1 cellular context compared by ENCODE assay signal in the genomic region with DNA sequence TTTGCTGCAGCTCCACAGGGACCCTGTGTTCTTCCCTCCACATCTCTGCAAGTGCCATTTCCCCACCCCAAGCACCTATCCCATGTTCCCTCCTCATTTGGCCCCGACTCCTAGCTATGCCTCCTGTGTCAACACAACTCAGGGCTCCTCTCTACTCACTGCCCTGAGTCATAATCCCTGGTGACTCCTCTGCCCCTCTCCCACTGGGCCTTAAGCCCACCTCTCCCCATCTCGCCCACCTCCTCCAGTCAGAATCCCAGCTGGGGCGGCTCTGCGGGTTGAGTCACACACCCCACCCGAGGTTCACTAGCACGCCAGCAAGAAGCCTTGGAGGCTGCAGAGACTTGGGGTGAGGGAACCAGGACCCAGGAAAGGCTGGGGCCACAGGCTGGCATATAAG.
TF ChIP-seq lines count a peak whose summit lies in the region.

No MANE protein-coding gene starts in this region.

TF ChIP-seq in IMR-90, 13 proteins besides CTCF, POLR2A, EP300 and RAD21:
- TF ChIP-seq RFX5 (IDR thresholded peaks at IDR 0.05; ENCODE audit: low read depth, low read length) = no peak
- 0 out of 2 replicates have a peak, but pooled peaks have one; percentile 13 for TF ChIP-seq USF2 (IDR thresholded peaks at IDR 0.05; ENCODE audit: low read depth, low read length)
- TF ChIP-seq, protein P1, sequence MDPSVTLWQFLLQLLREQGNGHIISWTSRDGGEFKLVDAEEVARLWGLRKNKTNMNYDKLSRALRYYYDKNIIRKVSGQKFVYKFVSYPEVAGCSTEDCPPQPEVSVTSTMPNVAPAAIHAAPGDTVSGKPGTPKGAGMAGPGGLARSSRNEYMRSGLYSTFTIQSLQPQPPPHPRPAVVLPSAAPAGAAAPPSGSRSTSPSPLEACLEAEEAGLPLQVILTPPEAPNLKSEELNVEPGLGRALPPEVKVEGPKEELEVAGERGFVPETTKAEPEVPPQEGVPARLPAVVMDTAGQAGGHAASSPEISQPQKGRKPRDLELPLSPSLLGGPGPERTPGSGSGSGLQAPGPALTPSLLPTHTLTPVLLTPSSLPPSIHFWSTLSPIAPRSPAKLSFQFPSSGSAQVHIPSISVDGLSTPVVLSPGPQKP (IDR thresholded peaks at IDR 0.05; ENCODE audit: borderline replicate concordance, low read depth, low read length) = no peak
- TF ChIP-seq BHLHE40 (IDR thresholded peaks at IDR 0.05; ENCODE audit: low read depth, low read length) = peak; percentile 63
- TF ChIP-seq NFE2L2 (IDR thresholded peaks at IDR 0.05; ENCODE audit: low read depth, low read length) = peak; percentile 47; the same call in 1 of the 2 replicates
- TF ChIP-seq SMC3 (IDR thresholded peaks at IDR 0.05; ENCODE audit: low read depth, low read length) = no peak
- TF ChIP-seq MXI1 (IDR thresholded peaks at IDR 0.05; ENCODE audit: borderline replicate concordance, low read depth, low read length) = no peak
- peak; percentile 99 for TF ChIP-seq FOS (IDR thresholded peaks at IDR 0.05; ENCODE audit: low read depth, low read length)
- peak; percentile 44 for TF ChIP-seq RCOR1 (IDR thresholded peaks at IDR 0.05; ENCODE audit: insufficient replicate concordance, low read length)
- peak; percentile 65; the same call in 1 of the 2 replicates for TF ChIP-seq CEBPB (IDR thresholded peaks at IDR 0.05; ENCODE audit: low read depth, low read length)
- TF ChIP-seq MAFK (IDR thresholded peaks at IDR 0.05; ENCODE audit: low read depth, low read length) = no peak
- TF ChIP-seq MAZ (IDR thresholded peaks at IDR 0.05; ENCODE audit: borderline replicate concordance, low read depth, low read length) = peak; percentile 75
- no peak for TF ChIP-seq CHD1 (IDR thresholded peaks at IDR 0.05; ENCODE audit: low read depth, low read length)
TF ChIP-seq in IMR-90: peak in this region for 7.
